ENCODE assay signal across 20 cellular contexts in genomic region chr14:41875113-41875512, GRCh38.
A peak's percentile ranks its signal among the peaks of the same experiment; 100 is the strongest.
DNase-seq lines count a peak whose midpoint lies in the region; ATAC-seq and TF ChIP-seq lines count a peak whose summit lies in the region.
"Had no signal": no experiment of that assay in that cellular context is flagged by ENCODE, and none has a peak within 500 bp of the region (broad histone marks: within the 10 kb centered on the region; RNA-seq: fewer than 3 reads in every experiment).

No MANE protein-coding gene starts in this region.

- POLR2A ChIA-PET in A673 (lab: Charles Lee; ENCODE audit: low non-redundant PET): no interaction called here

- H3K9me3 ChIP-seq in A673 (ENCODE audit: low read depth, low read length, poor library complexity, severe bottlenecking) (peaks cover 5% of the 10 kb centered on the region), endodermal cell (ENCODE audit: control insufficient read depth, low read length) (peaks cover 4% of the 10 kb centered on the region)
- H3K9me3 ChIP-seq: A549 had no signal

- H3K4me1 Mint-ChIP-seq in endodermal cell: peaks cover 20% of the 10 kb centered on the region
- peaks cover 34% of the 10 kb centered on the region for H3K4me1 Mint-ChIP-seq in nephron
- no peaks in the 10 kb centered on the region for H3K4me1 Mint-ChIP-seq in activated naive CD4-positive, alpha-beta T cell treated with anti-CD3 and anti-CD28 coated beads, Interleukin-2, amount 10 ng/mL, durations not matched to agents 7 days and 5 days
- H3K4me1 Mint-ChIP-seq: B cell, H9 had no signal

- peak overlapping the region; percentile 91 for H3K27ac ChIP-seq in A673 (ENCODE audit: low read depth, low read length, poor library complexity, severe bottlenecking)
- H3K27ac ChIP-seq in endodermal cell (ENCODE audit: low read depth, low read length): no peak overlapping the region
- H3K27ac ChIP-seq: 22Rv1; A549; BLaER1 treated with 17β-estradiol and CSF1 and Interleukin-3, amounts not matched to agents 10 nM and 100 nM; HL-60 had no signal

- H3K27ac Mint-ChIP-seq in endodermal cell: no peak overlapping the region
- peak overlapping the region; percentile 36 to 59 (median 43) for H3K27ac Mint-ChIP-seq in nephron
- H3K27ac Mint-ChIP-seq in activated naive CD4-positive, alpha-beta T cell treated with anti-CD3 and anti-CD28 coated beads, Interleukin-2, amount 10 ng/mL, durations not matched to agents 7 days and 5 days: no peak overlapping the region
- H3K27ac Mint-ChIP-seq: B cell; CD8-positive, alpha-beta T cell; H9 had no signal

- no peak overlapping the region for H3K4me3 Mint-ChIP-seq in endodermal cell
- no peak overlapping the region for H3K4me3 Mint-ChIP-seq in nephron
- H3K4me3 Mint-ChIP-seq in activated naive CD4-positive, alpha-beta T cell treated with anti-CD3 and anti-CD28 coated beads, Interleukin-2, amount 10 ng/mL, durations not matched to agents 7 days and 5 days: no peak overlapping the region
- H3K4me3 Mint-ChIP-seq: B cell; CD8-positive, alpha-beta T cell; H9 had no signal

- no TSS peak for BruUV-seq in A673 (replicated peaks; lab: Mats Ljungman, UMichigan)

- H3K4me1 ChIP-seq in A673 (ENCODE audit: insufficient read depth, low read length, poor library complexity, severe bottlenecking): peaks cover 40% of the 10 kb centered on the region
- no peaks in the 10 kb centered on the region for H3K4me1 ChIP-seq in endodermal cell (ENCODE audit: control insufficient read depth, insufficient read depth, low read length)
- H3K4me1 ChIP-seq: A549; BLaER1 treated with 17β-estradiol and CSF1 and Interleukin-3, amounts not matched to agents 10 nM and 100 nM had no signal

- H3K36me3 Mint-ChIP-seq in endodermal cell (ENCODE audit: low read depth) (no peaks in the 10 kb centered on the region), nephron (ENCODE audit: low read depth) (no peaks in the 10 kb centered on the region)
- no peaks in the 10 kb centered on the region for H3K36me3 Mint-ChIP-seq in activated naive CD4-positive, alpha-beta T cell treated with anti-CD3 and anti-CD28 coated beads, Interleukin-2, amount 10 ng/mL, durations not matched to agents 7 days and 5 days
- H3K36me3 Mint-ChIP-seq: CD8-positive, alpha-beta T cell had no signal

- CTCF ChIA-PET in A673 (lab: Charles Lee): no interaction called here
- CTCF ChIA-PET in activated naive CD4-positive, alpha-beta T cell treated with anti-CD3 and anti-CD28 coated beads, Interleukin-2, amount 10 ng/mL, durations not matched to agents 7 days and 5 days (lab: Charles Lee): no interaction called here

- ATAC-seq in HG03095 (IDR thresholded peaks at IDR 0.05; ENCODE audit: unreplicated experiment): no peak
- ATAC-seq: A549; CD8-positive, alpha-beta T cell; K562 had no signal

- no peaks in the 10 kb centered on the region for H3K36me3 ChIP-seq in A673 (ENCODE audit: insufficient read depth, low read length, poor library complexity, severe bottlenecking)
- H3K36me3 ChIP-seq in endodermal cell (ENCODE audit: control insufficient read depth, insufficient read depth, low read length): no peaks in the 10 kb centered on the region
- H3K36me3 ChIP-seq: BLaER1 treated with 17β-estradiol and CSF1 and Interleukin-3, amounts not matched to agents 10 nM and 100 nM had no signal

- H3K9me3 Mint-ChIP-seq in endodermal cell (no peaks in the 10 kb centered on the region), nephron (peaks cover 2% of the 10 kb centered on the region)
- no peaks in the 10 kb centered on the region for H3K9me3 Mint-ChIP-seq in activated naive CD4-positive, alpha-beta T cell treated with anti-CD3 and anti-CD28 coated beads, Interleukin-2, amount 10 ng/mL, durations not matched to agents 7 days and 5 days

- TF ChIP-seq CTCF in A673 (conservative IDR thresholded peaks at IDR 0.05; ENCODE audit: low read depth, low read length) (no peak), endodermal cell (conservative IDR thresholded peaks at IDR 0.05) (no peak), nephron (IDR thresholded peaks at IDR 0.05; ENCODE audit: unreplicated experiment in 3 of 3) (no peak)

- intact Hi-C loops in A673 (cut with micrococcal nuclease; ENCODE audit: unreplicated experiment): loop anchor here (10.0 kb wide), 1 partner anchor 270 kb away; the partner anchor contains the start of gene LRFN5

- WGBS in endodermal cell (ENCODE audit: insufficient coverage in 1 of 2, insufficient read length in 1 of 2), 2 experiments: 87 to 100% methylated on average over 1 of the region's 1 CpG

- no peaks in the 10 kb centered on the region for H3K27me3 ChIP-seq in A673 (replicated peaks; ENCODE audit: insufficient read depth, low read depth, low read length, poor library complexity)
- H3K27me3 ChIP-seq in endodermal cell (ENCODE audit: control insufficient read depth, insufficient read depth, low read length, poor library complexity, severe bottlenecking): no peaks in the 10 kb centered on the region
- H3K27me3 ChIP-seq: BLaER1 treated with 17β-estradiol and CSF1 and Interleukin-3, amounts not matched to agents 10 nM and 100 nM had no signal

- H3K27me3 Mint-ChIP-seq in endodermal cell (ENCODE audit: insufficient read depth): peaks cover 1% of the 10 kb centered on the region
- H3K27me3 Mint-ChIP-seq in nephron (ENCODE audit: low read depth): no peaks in the 10 kb centered on the region
- no peaks in the 10 kb centered on the region for H3K27me3 Mint-ChIP-seq in activated naive CD4-positive, alpha-beta T cell treated with anti-CD3 and anti-CD28 coated beads, Interleukin-2, amount 10 ng/mL, durations not matched to agents 7 days and 5 days
- H3K27me3 Mint-ChIP-seq: B cell had no signal

- H3K9ac ChIP-seq in endodermal cell (ENCODE audit: extremely low read depth, low read length, poor library complexity, severe bottlenecking): no peak overlapping the region
- H3K9ac ChIP-seq: BLaER1 treated with 17β-estradiol and CSF1 and Interleukin-3, amounts not matched to agents 10 nM and 100 nM had no signal

- H3K4me3 ChIP-seq in A673 (ENCODE audit: low read depth, low read length, poor library complexity, severe bottlenecking) (no peak overlapping the region), endodermal cell (ENCODE audit: low read length) (no peak overlapping the region)
- H3K4me3 ChIP-seq: A549; BLaER1 treated with 17β-estradiol and CSF1 and Interleukin-3, amounts not matched to agents 10 nM and 100 nM; K562 had no signal

- DNase-seq in A673 (ENCODE audit: low spot score) (peak; percentile 12), NCI-H446 treated with DMSO at 0.1 percent for 48 hours (lab: John Stamatoyannopoulos, UW) (peak; percentile 11), endodermal cell (peak; percentile 57), DMS53 (lab: John Stamatoyannopoulos, UW) (no peak), NCI-H187 (lab: John Stamatoyannopoulos, UW) (no peak)
- no peak for DNase-seq in activated naive CD4-positive, alpha-beta T cell treated with anti-CD3 and anti-CD28 coated beads, Interleukin-2, amount 10 ng/mL, durations not matched to agents 7 days and 5 days
- DNase-seq: Calu3; CD8-positive, alpha-beta T cell; DND-41; EL; GOT3; H9 had no signal

Comparison
In these comparisons a context has a peak if more than half of its experiments do, and no peak if none do; other contexts are left out.
1. DNase-seq: peak in A673 (single experiment), NCI-H446 treated with DMSO at 0.1 percent for 48 hours (single experiment) and endodermal cell (single experiment); none in activated naive CD4-positive, alpha-beta T cell treated with anti-CD3 and anti-CD28 coated beads, Interleukin-2, amount 10 ng/mL, durations not matched to agents 7 days and 5 days (single experiment), DMS53 (single experiment) and NCI-H187 (0 of 2).
2. H3K27ac Mint-ChIP-seq: peak in nephron (3 of 3); none in endodermal cell (single experiment) and activated naive CD4-positive, alpha-beta T cell treated with anti-CD3 and anti-CD28 coated beads, Interleukin-2, amount 10 ng/mL, durations not matched to agents 7 days and 5 days (single experiment).